Comparison of ENCODE assay signal across 7 cellular contexts in genomic region chr1:226308166-226308722, GRCh38. TPM values are rescaled to one million over a fixed set of nuclear protein-coding genes. Genes with fewer than 3 reads are reported as not detected.
DNase-seq lines count a peak whose midpoint lies in the region; ATAC-seq, FAIRE-seq and TF ChIP-seq lines count a peak whose summit lies in the region.

No MANE protein-coding gene starts in this region.

- TF ChIP-seq RAD21 in GM12878 (IDR thresholded peaks at IDR 0.05; ENCODE audit: insufficient read depth, low read depth, low read length), result no peak
- no peak for TF ChIP-seq RAD21 in HepG2 (CRISPR knock-in tag; IDR thresholded peaks at IDR 0.05)

- no peaks in the 10 kb centered on the region for H3K36me3 Mint-ChIP-seq in HFFc6 (ENCODE audit: low read depth)

- no peaks in the 10 kb centered on the region for H3K9me3 ChIP-seq in NT2/D1 (ENCODE audit: insufficient read depth, low read length)
- H3K9me3 ChIP-seq in GM12878 (replicated peaks; ENCODE audit: control insufficient read depth, insufficient read depth, low read length), result no peaks in the 10 kb centered on the region
- H3K9me3 ChIP-seq in HepG2 (ENCODE audit: low read length), result no peaks in the 10 kb centered on the region

- peaks cover 34% of the 10 kb centered on the region for H3K79me2 ChIP-seq in GM12878 (ENCODE audit: control insufficient read depth, insufficient read depth, low read length)
- peaks cover 36% of the 10 kb centered on the region for H3K79me2 ChIP-seq in HepG2 (ENCODE audit: insufficient read depth, low read length)

- peak overlapping the region; percentile 98 for H3K9ac ChIP-seq in NT2/D1 (ENCODE audit: insufficient read length, low read depth)
- peak overlapping the region; percentile 94 for H3K9ac ChIP-seq in GM12878 (ENCODE audit: control insufficient read depth, insufficient read depth, low read length)
- H3K9ac ChIP-seq in HepG2 (ENCODE audit: insufficient read depth, low read depth, low read length), result peak overlapping the region; percentile 89

- peak; percentile 5 for ATAC-seq in GM18519 (IDR thresholded peaks at IDR 0.05; ENCODE audit: low FRiP score, unreplicated experiment)
- ATAC-seq in GM12878, result peak; percentile 56
- peak; percentile 51 for ATAC-seq in HepG2
- ATAC-seq in stimulated activated naive CD8-positive, alpha-beta T cell treated with anti-CD3 and anti-CD28 coated beads, Interleukin-15, amount 100 ng/mL, for 72 hours, result peak; percentile 11

- TF ChIP-seq CTCF in HFFc6 (IDR thresholded peaks at IDR 0.05) (no peak), GM12878 (IDR thresholded peaks at IDR 0.05 in 2 of 3, conservative IDR thresholded peaks at IDR 0.05 in 1 of 3; ENCODE audit: control insufficient read depth in 2 of 3, extremely low read depth in 1 of 3, insufficient read depth in 1 of 3, low read depth in 3 of 3, low read length in 3 of 3) (no peak), HepG2 (CRISPR knock-in tag; IDR thresholded peaks at IDR 0.05) (no peak)

- H3K9me3 Mint-ChIP-seq in HFFc6, result no peaks in the 10 kb centered on the region
- H3K9me3 Mint-ChIP-seq in stimulated activated naive CD8-positive, alpha-beta T cell treated with anti-CD3 and anti-CD28 coated beads, Interleukin-15, amount 100 ng/mL, for 72 hours, result no peaks in the 10 kb centered on the region

- H3K27me3 ChIP-seq in NT2/D1 (ENCODE audit: insufficient read depth, insufficient read length) (peaks cover 14% of the 10 kb centered on the region), GM12878 (replicated peaks in 1 of 2; ENCODE audit: control insufficient read depth in 2 of 2, insufficient read depth in 2 of 2, low read length in 1 of 2) (no peaks in the 10 kb centered on the region), HepG2 (ENCODE audit: control insufficient read depth in 1 of 2, insufficient read depth in 2 of 2, low read length in 2 of 2) (no peaks in the 10 kb centered on the region)

- peak overlapping the region; percentile 92 for H3K27ac ChIP-seq in GM12878 (ENCODE audit: control insufficient read depth, insufficient read depth)
- peak overlapping the region; percentile 87 for H3K27ac ChIP-seq in HepG2 (ENCODE audit: extremely low read length, insufficient read depth, low read length)

- FAIRE-seq in GM12878 (lab: Jason Lieb, UNC) (no peak), HepG2 (lab: Jason Lieb, UNC) (no peak)

- H3K4me3 ChIP-seq in NT2/D1 (ENCODE audit: insufficient read length, low read depth), result peak overlapping the region; percentile 97
- H3K4me3 ChIP-seq in GM12878, result peak overlapping the region; percentile 98
- peak overlapping the region; percentile 92 to 94 (median 93) for H3K4me3 ChIP-seq in HepG2 (replicated peaks in 1 of 3; ENCODE audit: insufficient read depth in 1 of 3, low read depth in 2 of 3, low read length in 3 of 3)

- H3K27ac Mint-ChIP-seq in HFFc6, result peak overlapping the region; percentile 77
- H3K27ac Mint-ChIP-seq in stimulated activated naive CD8-positive, alpha-beta T cell treated with anti-CD3 and anti-CD28 coated beads, Interleukin-15, amount 100 ng/mL, for 72 hours, result peak overlapping the region; percentile 96 to 98

- in situ Hi-C loops in GM12878 (cut with MboI) (no loop called here), HepG2 (cut with HindIII; ENCODE audit: extremely low pct_ligation_motif_present, low pct_unique_long_range_greater_than_20kb) (no loop called here)

- WGBS in GM12878 (ENCODE audit: insufficient coverage, insufficient replicate concordance, low lambda C conversion rate, missing lambda C conversion rate), result under 1% methylated on average over 8 of the region's 14 CpGs
- 11% methylated on average over 7 of the region's 14 CpGs for WGBS in HepG2 (ENCODE audit: low lambda C conversion rate)

- H2AFZ ChIP-seq in GM12878 (ENCODE audit: control insufficient read depth, low read depth, low read length), result peak overlapping the region; percentile 97
- no peak overlapping the region for H2AFZ ChIP-seq in HepG2 (ENCODE audit: low read length)

- H4K20me1 ChIP-seq in GM12878 (ENCODE audit: control insufficient read depth, insufficient read depth) (no peaks in the 10 kb centered on the region), HepG2 (ENCODE audit: insufficient read depth, low read length) (no peaks in the 10 kb centered on the region)

- H3K36me3 ChIP-seq in NT2/D1 (ENCODE audit: insufficient read depth, insufficient read length, low read length) (no peaks in the 10 kb centered on the region), GM12878 (ENCODE audit: control insufficient read depth in 2 of 2, insufficient read depth in 2 of 2, low read length in 1 of 2) (no peaks in the 10 kb centered on the region), HepG2 (replicated peaks in 1 of 2; ENCODE audit: control insufficient read depth in 1 of 2, insufficient read depth in 2 of 2, low read length in 2 of 2) (0 out of 5 replicates have a peak, but pooled peaks cover 0 to 5% of the 10 kb centered on the region in 2 experiments)

- intact Hi-C loops in GM12878 (cut with micrococcal nuclease; ENCODE audit: unreplicated experiment) (loop anchor here (10.0 kb wide), 1 partner anchor 183 kb away; no protein-coding TSS in a partner anchor), HepG2 (cut with micrococcal nuclease; ENCODE audit: unreplicated experiment) (no loop called here)

- RAD21 ChIA-PET in GM12878 (lab: Charles Lee; ENCODE audit: unreplicated experiment), result interaction anchor here (0.9 to 2.1 kb wide), 4 partner anchors 48 to 243 kb away, joined by 3 to 11 read pairs (median 4); partner anchors contain the start of gene PARP1

- TF ChIP-seq EP300 in GM12878 (IDR thresholded peaks at IDR 0.05; ENCODE audit: borderline replicate concordance in 1 of 2, control insufficient read depth in 1 of 2, low read depth in 2 of 2, low read length in 2 of 2) (no peak), HepG2 (IDR thresholded peaks at IDR 0.05; ENCODE audit: low read depth in 2 of 2, low read length in 2 of 2) (no peak), HepG2 (CRISPR knock-in tag; IDR thresholded peaks at IDR 0.05; ENCODE audit: borderline replicate concordance) (no peak)

- H3K4me2 ChIP-seq in GM12878 (ENCODE audit: control insufficient read depth, insufficient read depth), result peak overlapping the region; percentile 92
- peak overlapping the region; percentile 96 for H3K4me2 ChIP-seq in HepG2 (ENCODE audit: low read depth, low read length)

- CTCF ChIA-PET in GM12878 (lab: Yijun Ruan, JAX), result interaction anchor here (0.6 to 3.2 kb wide), 3 partner anchors 24 to 180 kb away, joined by 3 to 19 read pairs (median 4); no protein-coding TSS in a partner anchor
- CTCF ChIA-PET in HepG2 (lab: Yijun Ruan, JAX; ENCODE audit: low intra/inter-chr PET ratio, low total read pairs), result no interaction called here

- H3K4me1 ChIP-seq in NT2/D1 (ENCODE audit: insufficient read depth, insufficient read length) (peaks cover 11% of the 10 kb centered on the region), GM12878 (ENCODE audit: control insufficient read depth, insufficient read depth, low read length) (peaks cover 3% of the 10 kb centered on the region; the same call in 1 of the 2 replicates), HepG2 (ENCODE audit: insufficient read depth, low read length) (peaks cover 34% of the 10 kb centered on the region)

- BruUV-seq in GM12878 (replicated peaks; lab: Mats Ljungman, UMichigan) (no TSS peak), HepG2 (replicated peaks; lab: Mats Ljungman, UMichigan) (no TSS peak)

- peak overlapping the region; percentile 91 for H3K4me3 Mint-ChIP-seq in HFFc6
- H3K4me3 Mint-ChIP-seq in stimulated activated naive CD8-positive, alpha-beta T cell treated with anti-CD3 and anti-CD28 coated beads, Interleukin-15, amount 100 ng/mL, for 72 hours, result peak overlapping the region; percentile 87 to 89

- no peak for DNase-seq in HFFc6
- no peak for DNase-seq in NT2/D1 (ENCODE audit: low read depth, low spot score)
- DNase-seq in GM12878 (ENCODE audit: low read depth, low spot score), result no peak
- no peak for DNase-seq in HepG2 (ENCODE audit: low spot score)
- no peak for DNase-seq in stimulated activated naive CD8-positive, alpha-beta T cell treated with anti-CD3 and anti-CD28 coated beads, Interleukin-15, amount 100 ng/mL, for 72 hours
- no peak for DNase-seq in SHP77 treated with DMSO at 0.1 percent for 48 hours (lab: John Stamatoyannopoulos, UW)

- H3K4me1 Mint-ChIP-seq in HFFc6 (ENCODE audit: low read depth), result peaks cover 26% of the 10 kb centered on the region
- H3K4me1 Mint-ChIP-seq in stimulated activated naive CD8-positive, alpha-beta T cell treated with anti-CD3 and anti-CD28 coated beads, Interleukin-15, amount 100 ng/mL, for 72 hours, result peaks cover 34% of the 10 kb centered on the region

- SMC1A ChIA-PET in GM12878 (lab: Charles Lee; ENCODE audit: uncharacterized antibody, unreplicated experiment), result interaction anchor here (1.1 to 1.4 kb wide), 3 partner anchors 15 to 180 kb away, joined by 3 to 4 read pairs (median 3); no protein-coding TSS in a partner anchor

- 0 out of 2 replicates have a peak, but pooled peaks cover 1% of the 10 kb centered on the region for H3K27me3 Mint-ChIP-seq in HFFc6 (ENCODE audit: insufficient read depth)
- peaks cover 28% of the 10 kb centered on the region for H3K27me3 Mint-ChIP-seq in stimulated activated naive CD8-positive, alpha-beta T cell treated with anti-CD3 and anti-CD28 coated beads, Interleukin-15, amount 100 ng/mL, for 72 hours

- POLR2A ChIA-PET in GM12878 (lab: Charles Lee), result interaction anchor here (0.7 to 1.5 kb wide), 2 partner anchors 100 to 309 kb away, joined by 3 to 4 read pairs; partner anchors contain the start of genes PARP1 and SDE2
- POLR2A ChIA-PET in HepG2 (lab: Yijun Ruan, JAX), result interaction anchor here (1.1 kb wide), 2 partner anchors 25 to 309 kb away, joined by 3 to 5 read pairs; partner anchors contain the start of gene SDE2

- TF ChIP-seq POLR2A in GM12878 (IDR thresholded peaks at IDR 0.05; ENCODE audit: low read depth, low read length) (no peak), HepG2 (IDR thresholded peaks at IDR 0.05; ENCODE audit: insufficient read depth in 1 of 2, low read depth in 2 of 2, low read length in 2 of 2) (no peak)

RNA-seq across cellular contexts. Expression of gene LIN9, which starts 0.7 kb away (rescaled TPM):
- 1 to 10 TPM; 3.6 to 5.2 (median 4.5) TPM for total RNA-seq in HFFc6 (2021; fragmentation: NEBNext Ultra II Directional; extraction: Animal tissue kit (Norgen Biotek cat#: 25700))
- total RNA-seq in GM12878 (2013; cell fraction: nucleolus; rRNA removed), result 8.5 and 9.8 TPM in 2 replicates
- 7.6 and 9.2 TPM in 2 replicates for total RNA-seq in GM12878 (2014; rRNA removed)
- 10.9 and 11.0 TPM in 2 replicates for total RNA-seq in GM12878 (2014; rRNA removed; fragmentation: Illumina TruSeq; extraction: Trizol)
- 7.0 and 7.7 TPM in 2 replicates for total RNA-seq in GM12878 (2021)
- 1.1 TPM for polyA plus RNA-seq in GM12878 (2011; ENCODE audit: low read depth)
- polyA plus RNA-seq in GM12878 (2011; rRNA removed), result 9.0 and 14.4 TPM in 2 replicates
- polyA plus RNA-seq in GM12878 (2011; cell fraction: cytosol; rRNA removed), result 4.0 and 4.7 TPM in 2 replicates
- polyA plus RNA-seq in GM12878 (2011; cell fraction: nucleus; rRNA removed), result 5.1 and 6.4 TPM in 2 replicates
- polyA plus RNA-seq in GM12878 (2012), result 1.6 and 3.0 TPM in 2 replicates
- 9.3 and 14.0 TPM in 2 replicates for polyA plus RNA-seq in GM12878 (2014; fragmentation: Illumina TruSeq; extraction: Trizol)
- 1 to 10 TPM; 5.9 to 6.5 TPM for polyA plus RNA-seq in GM12878 (2014; fragmentation: Nextera tagmentation; extraction: Ambion mirVana)
- 4.7 and 7.2 TPM in 2 replicates for polyA plus RNA-seq in GM12878 (2014; rRNA removed)
- polyA plus RNA-seq in GM12878 (2016; fragmentation: Nextera tagmentation; extraction: Ambion mirVana), result 10 to 100 TPM; 12.8 to 13.5 TPM
- 7.0 and 8.0 TPM in 2 replicates for polyA minus RNA-seq in GM12878 (2011; rRNA and poly(A)+ RNA removed)
- polyA minus RNA-seq in GM12878 (2011; cell fraction: cytosol; rRNA and poly(A)+ RNA removed), result 2.4 and 2.7 TPM in 2 replicates
- 3.5 and 7.8 TPM in 2 replicates for polyA minus RNA-seq in GM12878 (2011; cell fraction: nucleus; rRNA and poly(A)+ RNA removed)
- total RNA-seq in HepG2 (2016; rRNA removed; fragmentation: Illumina TruSeq; extraction: Trizol), result 10.0 and 15.8 TPM in 2 replicates
- 4.3 and 5.1 TPM in 2 replicates for total RNA-seq in HepG2 (2016; cell fraction: cytosol; rRNA removed; fragmentation: Illumina TruSeq; extraction: Trizol; ENCODE audit: low read depth)
- 9.7 and 14.6 TPM in 2 replicates for total RNA-seq in HepG2 (2016; cell fraction: insoluble cytoplasmic fraction; rRNA removed; fragmentation: Illumina TruSeq; extraction: Trizol)
- total RNA-seq in HepG2 (2016; cell fraction: membrane; rRNA removed; fragmentation: Illumina TruSeq; extraction: Trizol), result 4.7 and 5.9 TPM in 2 replicates
- 8.9 and 10.4 TPM in 2 replicates for total RNA-seq in HepG2 (2016; cell fraction: nucleus; rRNA removed; fragmentation: Illumina TruSeq; extraction: Trizol)
- polyA plus RNA-seq in HepG2 (2011; rRNA removed), result 1.7 and 3.0 TPM in 2 replicates
- 1.2 and 1.3 TPM in 2 replicates for polyA plus RNA-seq in HepG2 (2011; cell fraction: cytosol; rRNA removed)
- 1.2 and 1.3 TPM in 2 replicates for polyA plus RNA-seq in HepG2 (2011; cell fraction: nucleus; rRNA removed)
- 1.7 and 2.8 TPM in 2 replicates for polyA plus RNA-seq in HepG2 (2012)
- 0.54 and 0.72 TPM in 2 replicates for polyA plus RNA-seq in HepG2 (2016; cell fraction: cytosol; fragmentation: Illumina TruSeq; extraction: Trizol; ENCODE audit: low read depth)
- polyA plus RNA-seq in HepG2 (2016; cell fraction: insoluble cytoplasmic fraction; fragmentation: Illumina TruSeq; extraction: Trizol; ENCODE audit: low read depth), result 10.2 and 11.3 TPM in 2 replicates
- polyA plus RNA-seq in HepG2 (2016; cell fraction: membrane; fragmentation: Illumina TruSeq; extraction: Trizol; ENCODE audit: low read depth), result 1.6 and 1.8 TPM in 2 replicates
- 9.5 and 10.3 TPM in 2 replicates for polyA plus RNA-seq in HepG2 (2016; cell fraction: nucleus; fragmentation: Illumina TruSeq; extraction: Trizol; ENCODE audit: insufficient read depth, low read depth)
- 1.2 and 4.5 TPM in 2 replicates for polyA minus RNA-seq in HepG2 (2011; rRNA and poly(A)+ RNA removed; ENCODE audit: low replicate concordance)
- 2.0 and 2.1 TPM in 2 replicates for polyA minus RNA-seq in HepG2 (2011; cell fraction: cytosol; rRNA and poly(A)+ RNA removed)
- polyA minus RNA-seq in HepG2 (2011; cell fraction: nucleus; rRNA and poly(A)+ RNA removed), result 5.2 and 7.6 TPM in 2 replicates

Comparison
In these comparisons a context has a peak if more than half of its experiments do, and no peak if none do; other contexts are left out.
1. ATAC-seq: peak in every context shown above with its lines; median percentile 56 in GM12878; 51 in HepG2; 11 in stimulated activated naive CD8-positive, alpha-beta T cell treated with anti-CD3 and anti-CD28 coated beads, Interleukin-15, amount 100 ng/mL, for 72 hours; 5 in GM18519.